28 cellular contexts compared by ENCODE assay signal in genomic region chr17:35640977-35641526, GRCh38.
"Had no signal": no experiment of that assay in that cellular context is flagged by ENCODE, and none has a peak within 500 bp of the region (broad histone marks: within the 10 kb centered on the region; RNA-seq: fewer than 3 reads in every experiment).

No MANE protein-coding gene starts in this region.

- H3K27me3 Mint-ChIP-seq: naive thymus-derived CD4-positive, alpha-beta T cell; progenitor cell of endocrine pancreas; stimulated activated naive CD8-positive, alpha-beta T cell treated with anti-CD3 and anti-CD28 coated beads, Interleukin-15, amount 100 ng/mL, for 72 hours had no signal

- H3K9me3 Mint-ChIP-seq: naive thymus-derived CD4-positive, alpha-beta T cell; nephron; neural progenitor cell; stimulated activated naive CD8-positive, alpha-beta T cell treated with anti-CD3 and anti-CD28 coated beads, Interleukin-15, amount 100 ng/mL, for 72 hours had no signal

- H3K27ac ChIP-seq: coronary artery, esophagus squamous epithelium, heart right ventricle, left lung, neural progenitor cell, parathyroid adenoma, right atrium auricular region, suprapubic skin, transverse colon had no signal

- H3K4me1 ChIP-seq: esophagus squamous epithelium, heart right ventricle, left lung, neural progenitor cell, right atrium auricular region, suprapubic skin, transverse colon had no signal

- H3K4me3 Mint-ChIP-seq: naive thymus-derived CD4-positive, alpha-beta T cell; nephron; neural progenitor cell; stimulated activated naive CD8-positive, alpha-beta T cell treated with anti-CD3 and anti-CD28 coated beads, Interleukin-15, amount 100 ng/mL, for 72 hours had no signal

- H3K27me3 ChIP-seq: esophagus squamous epithelium, heart right ventricle, left lung, neural progenitor cell, right atrium auricular region, suprapubic skin, transverse colon had no signal

- H3K27ac Mint-ChIP-seq: naive thymus-derived CD4-positive, alpha-beta T cell; nephron; neural progenitor cell; progenitor cell of endocrine pancreas; stimulated activated naive CD8-positive, alpha-beta T cell treated with anti-CD3 and anti-CD28 coated beads, Interleukin-15, amount 100 ng/mL, for 72 hours had no signal

- DNase-seq: dermis blood vessel endothelial cell; effector memory CD4-positive, alpha-beta T cell; erythroblast; esophagus squamous epithelium; foreskin melanocyte; glutamatergic neuron; heart right ventricle; left cardiac atrium; left lung; mesenchymal stem cell; midbrain; naive thymus-derived CD4-positive, alpha-beta T cell; stimulated activated CD4-positive, alpha-beta T cell treated with anti-CD3 and anti-CD28 coated beads, Interleukin-12 subunit alpha, Interleukin-12 subunit beta, amount 100 ng/mL, for 4 hours; stimulated activated CD4-positive, alpha-beta T cell treated with anti-CD3 and anti-CD28 coated beads, Interleukin-1b, Interleukin-23, amount 100 ng/mL, for 48 hours; stimulated activated CD4-positive, alpha-beta T cell treated with anti-CD3 and anti-CD28 coated beads, Interleukin-4, amount 100 ng/mL, for 1 hour; stimulated activated CD8-positive, alpha-beta memory T cell treated with anti-CD3 and anti-CD28 coated beads, Interleukin-4, amount 100 ng/mL, for 48 hours; stimulated activated naive CD4-positive, alpha-beta T cell; stimulated activated naive CD8-positive, alpha-beta T cell treated with anti-CD3 and anti-CD28 coated beads, Interleukin-15, amount 100 ng/mL, for 72 hours; transverse colon had no signal

- H3K4me3 ChIP-seq: coronary artery, esophagus squamous epithelium, heart right ventricle, left lung, neural progenitor cell, right atrium auricular region, smooth muscle cell, suprapubic skin, transverse colon had no signal

- H3K9me3 ChIP-seq: esophagus squamous epithelium, heart right ventricle, left lung, right atrium auricular region, suprapubic skin, transverse colon had no signal

- H3K4me1 Mint-ChIP-seq: nephron; stimulated activated naive CD8-positive, alpha-beta T cell treated with anti-CD3 and anti-CD28 coated beads, Interleukin-15, amount 100 ng/mL, for 72 hours had no signal

- ATAC-seq: heart right ventricle; left cardiac atrium; left lung; naive thymus-derived CD4-positive, alpha-beta T cell; sciatic nerve; stimulated activated naive CD8-positive, alpha-beta T cell treated with anti-CD3 and anti-CD28 coated beads, Interleukin-15, amount 100 ng/mL, for 72 hours had no signal
